ENCODE assay signal across 15 cellular contexts in the genomic region with DNA sequence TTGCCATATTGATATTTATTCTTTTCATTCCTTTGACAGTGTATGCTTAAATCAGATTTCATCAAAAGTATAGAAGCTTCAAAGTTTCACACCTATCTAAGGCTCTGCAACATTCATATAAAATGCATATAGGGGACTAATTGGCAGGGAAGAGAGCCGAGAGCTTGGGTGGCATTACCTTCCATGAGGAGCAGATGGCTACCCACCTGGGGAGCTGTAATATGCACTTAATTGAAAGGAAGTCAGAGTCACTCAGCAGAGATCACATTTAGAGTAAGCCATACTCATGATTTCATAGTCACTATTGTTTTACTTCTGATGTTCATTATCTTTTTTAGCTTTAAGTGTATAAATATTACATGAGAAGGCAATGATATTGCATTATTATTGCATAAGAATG.
DNase-seq lines count a peak whose midpoint lies in the region; ATAC-seq and TF ChIP-seq lines count a peak whose summit lies in the region.
"Had no signal": no experiment of that assay in that cellular context is flagged by ENCODE, and none has a peak within 500 bp of the region (broad histone marks: within the 10 kb centered on the region; RNA-seq: fewer than 3 reads in every experiment).

No MANE protein-coding gene starts in this region.

- no peak overlapping the region for H3K27ac ChIP-seq in WERI-Rb-1
- H3K27ac ChIP-seq: SK-N-MC had no signal

- no peak overlapping the region for H3K4me3 ChIP-seq in WERI-Rb-1 (ENCODE audit: low read depth, low read length)
- H3K4me3 ChIP-seq: SK-N-MC had no signal

- intact Hi-C loops in cardiac septum (cut with DNase I) (no loop called here), Right ventricle myocardium superior (cut with DNase I) (no loop called here)

- no peaks in the 10 kb centered on the region for H3K27me3 ChIP-seq in WERI-Rb-1 (ENCODE audit: insufficient read depth, low read depth, severe bottlenecking)

- DNase-seq in DMS 273 (lab: John Stamatoyannopoulos, UW; ENCODE audit: unreplicated experiment) (peak; percentile 59), DMS153 treated with DMSO at 0.1 percent for 48 hours (lab: John Stamatoyannopoulos, UW; ENCODE audit: unreplicated experiment) (peak; percentile 22), NCI-H2171 treated with DMSO at 0.1 percent for 48 hours (lab: John Stamatoyannopoulos, UW) (peak; percentile 63), WERI-Rb-1 (peak; percentile 16), cardiac septum (ENCODE audit: low spot score) (no peak), Right ventricle myocardium superior (no peak)
- DNase-seq: Calu3; CD4-positive, alpha-beta T cell; GOT3; NCI-H1930; NCI-H526; T-helper 1 cell; T1000 had no signal

- TF ChIP-seq CTCF in WERI-Rb-1 (IDR thresholded peaks at IDR 0.05; ENCODE audit: low read depth, low read length), result no peak

- H3K9me3 ChIP-seq in WERI-Rb-1 (ENCODE audit: severe bottlenecking), result no peaks in the 10 kb centered on the region

- no peaks in the 10 kb centered on the region for H3K36me3 ChIP-seq in WERI-Rb-1

- ATAC-seq in GM19463 (IDR thresholded peaks at IDR 0.05; ENCODE audit: unreplicated experiment) (no peak), Right ventricle myocardium superior (ENCODE audit: poor library complexity) (no peak)

Comparison
In these comparisons a context has a peak if more than half of its experiments do, and no peak if none do; other contexts are left out.
1. DNase-seq: peak in DMS 273 (single experiment), DMS153 treated with DMSO at 0.1 percent for 48 hours (single experiment), NCI-H2171 treated with DMSO at 0.1 percent for 48 hours (single experiment) and WERI-Rb-1 (single experiment); none in cardiac septum (single experiment) and Right ventricle myocardium superior (single experiment).